ENCODE assay signal across 12 cellular contexts in genomic region chr16:11833951-11834695, GRCh38. TPM values are rescaled to one million over a fixed set of nuclear protein-coding genes. Genes with fewer than 3 reads are reported as not detected.
DNase-seq lines count a peak whose midpoint lies in the region; ATAC-seq and TF ChIP-seq lines count a peak whose summit lies in the region.
"Had no signal": no experiment of that assay in that cellular context is flagged by ENCODE, and none has a peak within 500 bp of the region (broad histone marks: within the 10 kb centered on the region; RNA-seq: fewer than 3 reads in every experiment).

No MANE protein-coding gene starts in this region.

- no peak for ATAC-seq in HG03469 (IDR thresholded peaks at IDR 0.05; ENCODE audit: unreplicated experiment)

- peaks cover 3% of the 10 kb centered on the region; the same call in 1 of the 2 replicates for H4K20me1 ChIP-seq in KMS-11 (ENCODE audit: insufficient read depth)

- H2AFZ ChIP-seq in KMS-11 (ENCODE audit: low read depth) = no peak overlapping the region

- no peaks in the 10 kb centered on the region for H3K9me3 ChIP-seq in liver (ENCODE audit: control insufficient read depth in 4 of 4, low read length in 3 of 4)
- H3K9me3 ChIP-seq: Caco-2 had no signal

- H3K4me3 ChIP-seq in KMS-11 (IDR thresholded peaks at IDR 0.05; ENCODE audit: insufficient read depth, low read depth, low read length) (no peak overlapping the region), liver (ENCODE audit: low read depth in 1 of 3, low read length in 3 of 3) (no peak overlapping the region)

- H3K79me2 ChIP-seq in KMS-11 (ENCODE audit: insufficient read depth, low read depth) = no peaks in the 10 kb centered on the region

- 69% methylated on average over 6 of the region's 6 CpGs for whole genome bisulfite sequencing in liver

- H3K4me1 ChIP-seq in KMS-11 (ENCODE audit: low read depth, poor library complexity, severe bottlenecking) (peaks cover 44% of the 10 kb centered on the region), liver (ENCODE audit: control insufficient read depth in 4 of 4, insufficient read depth in 4 of 4, low read length in 3 of 4) (peaks cover 0 to 7% (median 4%) of the 10 kb centered on the region in 4 donors)

- no peaks in the 10 kb centered on the region for H3K4me1 Mint-ChIP-seq in activated T-helper 1 cell treated with anti-CD3 and anti-CD28 coated beads, Interleukin-12 subunit alpha, Interleukin-12 subunit beta, Interleukin-2, Interleukin-4 antibody, amounts not matched to agents 30 ng/mL and 10 ng/mL and 1 ng/mL, durations not matched to agents 14 hours and 24 hours and 36 hours (ENCODE audit: low read depth)

- H3K27ac Mint-ChIP-seq in activated T-helper 1 cell treated with anti-CD3 and anti-CD28 coated beads, Interleukin-12 subunit alpha, Interleukin-12 subunit beta, Interleukin-2, Interleukin-4 antibody, amounts not matched to agents 30 ng/mL and 10 ng/mL and 1 ng/mL, durations not matched to agents 14 hours and 24 hours and 36 hours = no peak overlapping the region
- H3K27ac Mint-ChIP-seq: activated T-helper 2 cell treated with anti-CD3 and anti-CD28 coated beads, Interferon-gamma antibody, Interleukin-2, Interleukin-4, amounts not matched to agents 10 μg/mL and 5 μg/mL and 100 μg/mL, durations not matched to agents 14 hours and 24 hours and 36 hours; progenitor cell of endocrine pancreas had no signal

- peaks cover 19% of the 10 kb centered on the region for H3K36me3 Mint-ChIP-seq in activated T-helper 1 cell treated with anti-CD3 and anti-CD28 coated beads, Interleukin-12 subunit alpha, Interleukin-12 subunit beta, Interleukin-2, Interleukin-4 antibody, amounts not matched to agents 30 ng/mL and 10 ng/mL and 1 ng/mL, durations not matched to agents 14 hours and 24 hours and 36 hours (ENCODE audit: low read depth)

- peak overlapping the region; percentile 33; the same call in 1 of the 2 replicates for H3K27ac ChIP-seq in KMS-11
- peak overlapping the region; percentile 38 to 81 for H3K27ac ChIP-seq in liver (ENCODE audit: low read depth in 1 of 2, low read length in 2 of 2)

- DNase-seq in AG09319 (ENCODE audit: extremely low read depth, low read depth) (peak; percentile 67), amniotic epithelial cell (ENCODE audit: low read depth) (peak; percentile 99), amygdala (lab: John Stamatoyannopoulos, UW) (no peak), hepatic stellate cell (ENCODE audit: low spot score) (no peak)
- DNase-seq in activated T-helper 1 cell treated with anti-CD3 and anti-CD28 coated beads, Interleukin-12 subunit alpha, Interleukin-12 subunit beta, Interleukin-2, Interleukin-4 antibody, amounts not matched to agents 30 ng/mL and 10 ng/mL and 1 ng/mL, durations not matched to agents 14 hours and 24 hours and 36 hours (ENCODE audit: low spot score) = no peak
- DNase-seq: Caco-2, GOT3 had no signal

- TF ChIP-seq CTCF in AG09319 (IDR thresholded peaks at IDR 0.05; ENCODE audit: low read depth, low read length) = no peak
- TF ChIP-seq CTCF in KMS-11 (conservative IDR thresholded peaks at IDR 0.05; ENCODE audit: low read depth, low read length) = no peak
- TF ChIP-seq CTCF in liver (IDR thresholded peaks at IDR 0.05; ENCODE audit: low read depth, low read length, missing input control) = no peak

- no peak overlapping the region for H3K4me3 Mint-ChIP-seq in activated T-helper 1 cell treated with anti-CD3 and anti-CD28 coated beads, Interleukin-12 subunit alpha, Interleukin-12 subunit beta, Interleukin-2, Interleukin-4 antibody, amounts not matched to agents 30 ng/mL and 10 ng/mL and 1 ng/mL, durations not matched to agents 14 hours and 24 hours and 36 hours

- H3K27me3 Mint-ChIP-seq in activated T-helper 1 cell treated with anti-CD3 and anti-CD28 coated beads, Interleukin-12 subunit alpha, Interleukin-12 subunit beta, Interleukin-2, Interleukin-4 antibody, amounts not matched to agents 30 ng/mL and 10 ng/mL and 1 ng/mL, durations not matched to agents 14 hours and 24 hours and 36 hours (ENCODE audit: insufficient read depth) = no peaks in the 10 kb centered on the region
- H3K27me3 Mint-ChIP-seq: progenitor cell of endocrine pancreas had no signal

- H3K27me3 ChIP-seq in KMS-11 (ENCODE audit: insufficient read depth, low read depth) = no peaks in the 10 kb centered on the region
- H3K27me3 ChIP-seq in liver (ENCODE audit: control insufficient read depth in 4 of 4, insufficient read depth in 4 of 4, low read length in 3 of 4) = no peaks in the 10 kb centered on the region

- H3K9ac ChIP-seq in KMS-11 (no peak overlapping the region), liver (ENCODE audit: low read depth in 1 of 2, low read length in 2 of 2) (no peak overlapping the region)

- H3K4me2 ChIP-seq in KMS-11 = peak overlapping the region; percentile 2; the same call in 1 of the 2 replicates

- TF ChIP-seq RAD21 in liver (IDR thresholded peaks at IDR 0.05) = peak; percentile 34 to 47

- intact Hi-C loops in activated T-helper 1 cell treated with anti-CD3 and anti-CD28 coated beads, Interleukin-12 subunit alpha, Interleukin-12 subunit beta, Interleukin-2, Interleukin-4 antibody, amounts not matched to agents 30 ng/mL and 10 ng/mL and 1 ng/mL, durations not matched to agents 14 hours and 24 hours and 36 hours (cut with micrococcal nuclease) = no loop called here

- peaks cover 7% of the 10 kb centered on the region; the same call in 1 of the 2 replicates for H3K36me3 ChIP-seq in KMS-11 (ENCODE audit: insufficient read depth)
- peaks cover 5 to 28% (median 15%) of the 10 kb centered on the region in 4 donors for H3K36me3 ChIP-seq in liver (ENCODE audit: control insufficient read depth in 4 of 4, insufficient read depth in 3 of 4, low read depth in 1 of 4, low read length in 3 of 4)

- H3K9me3 Mint-ChIP-seq in activated T-helper 1 cell treated with anti-CD3 and anti-CD28 coated beads, Interleukin-12 subunit alpha, Interleukin-12 subunit beta, Interleukin-2, Interleukin-4 antibody, amounts not matched to agents 30 ng/mL and 10 ng/mL and 1 ng/mL, durations not matched to agents 14 hours and 24 hours and 36 hours = no peaks in the 10 kb centered on the region
- H3K9me3 Mint-ChIP-seq: activated T-helper 2 cell treated with anti-CD3 and anti-CD28 coated beads, Interferon-gamma antibody, Interleukin-2, Interleukin-4, amounts not matched to agents 10 μg/mL and 5 μg/mL and 100 μg/mL, durations not matched to agents 14 hours and 24 hours and 36 hours had no signal

TF ChIP-seq in liver, 16 proteins besides CTCF, POLR2A, EP300 and RAD21 (continues in another document):
- TF ChIP-seq ATF3 (IDR thresholded peaks at IDR 0.05) = peak; percentile 78
- peak in 1 of 2 donors; percentile 68 for TF ChIP-seq EGR1 (IDR thresholded peaks at IDR 0.05; ENCODE audit: low read depth in 2 of 2)
- TF ChIP-seq REST (IDR thresholded peaks at IDR 0.05) = peak; percentile 67
- TF ChIP-seq ZBTB33 (IDR thresholded peaks at IDR 0.05) = peak; percentile 79
- TF ChIP-seq HNF4G (IDR thresholded peaks at IDR 0.05) = peak; percentile 12
- TF ChIP-seq HNF4A (conservative IDR thresholded peaks at IDR 0.05) = peak; percentile 86 to 94

RNA-seq across cellular contexts. Expression of gene RSL1D1, which starts 17.2 kb away (rescaled TPM):
- 10 to 100 TPM; 35.2 to 59.7 TPM for total RNA-seq in liver
- polyA plus RNA-seq in liver = 10 to 100 TPM; 37.7 to 48.9 TPM
- total RNA-seq in activated T-helper 1 cell treated with anti-CD3 and anti-CD28 coated beads, Interleukin-12 subunit alpha, Interleukin-12 subunit beta, Interleukin-2, Interleukin-4 antibody, amounts not matched to agents 30 ng/mL and 10 ng/mL and 1 ng/mL, durations not matched to agents 14 hours and 24 hours and 36 hours = 345 and 369 TPM in 2 replicates

RNA-seq across cellular contexts. Expression of gene ZC3H7A, which starts 37.1 kb away (rescaled TPM):
- 10 to 100 TPM; 33.3 to 37.7 TPM for total RNA-seq in liver
- polyA plus RNA-seq in liver = 10 to 100 TPM; 12.4 to 16.1 TPM
- 71.0 and 78.9 TPM in 2 replicates for total RNA-seq in activated T-helper 1 cell treated with anti-CD3 and anti-CD28 coated beads, Interleukin-12 subunit alpha, Interleukin-12 subunit beta, Interleukin-2, Interleukin-4 antibody, amounts not matched to agents 30 ng/mL and 10 ng/mL and 1 ng/mL, durations not matched to agents 14 hours and 24 hours and 36 hours

Comparison
In these comparisons a context has a peak if more than half of its experiments do, and no peak if none do; other contexts are left out.
1. DNase-seq: peak in AG09319 (single experiment) and amniotic epithelial cell (single experiment); none in amygdala (0 of 56), activated T-helper 1 cell treated with anti-CD3 and anti-CD28 coated beads, Interleukin-12 subunit alpha, Interleukin-12 subunit beta, Interleukin-2, Interleukin-4 antibody, amounts not matched to agents 30 ng/mL and 10 ng/mL and 1 ng/mL, durations not matched to agents 14 hours and 24 hours and 36 hours (single experiment) and hepatic stellate cell (single experiment).